In the genomic region with DNA sequence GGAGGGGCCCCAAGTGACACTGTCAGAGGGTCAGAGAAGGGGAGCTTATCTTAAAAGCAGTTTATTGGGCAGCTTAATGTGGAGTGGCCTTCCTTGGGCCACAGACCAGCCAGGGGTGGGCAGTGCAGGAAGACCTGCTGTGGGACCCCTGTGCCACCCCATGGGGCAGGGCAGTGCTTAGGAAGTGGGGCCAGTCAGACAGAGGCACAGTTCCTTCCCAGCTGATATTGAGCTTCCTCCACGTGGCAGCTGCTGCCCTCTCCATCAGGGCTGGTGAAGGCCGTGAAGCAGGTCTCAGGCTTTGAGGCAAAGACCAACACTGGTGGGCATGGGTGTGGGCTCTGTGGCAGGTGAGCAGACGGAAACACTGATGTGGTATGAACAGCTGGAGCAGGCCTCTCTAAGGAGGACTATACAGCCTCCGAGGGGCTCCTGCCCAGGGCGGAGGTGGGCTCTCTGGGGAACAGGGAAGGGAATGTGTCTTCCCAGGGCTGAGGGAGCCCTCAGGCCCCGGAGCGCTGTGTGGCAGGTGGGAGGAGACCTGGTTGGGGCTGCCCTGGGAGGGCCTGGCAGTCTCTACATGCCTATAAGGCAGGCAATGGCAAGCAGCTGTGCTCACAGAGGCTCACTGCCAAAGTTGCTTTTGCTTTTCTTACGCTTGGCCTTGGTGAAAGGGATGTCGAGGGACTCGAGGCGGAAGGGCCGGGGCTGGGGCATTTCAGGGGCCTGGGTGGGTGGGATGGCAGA, we compare ENCODE assay signal across 15 cellular contexts.
"Had no signal": no experiment of that assay in that cellular context is flagged by ENCODE, and none has a peak within 500 bp of the region (broad histone marks: within the 10 kb centered on the region; RNA-seq: fewer than 3 reads in every experiment).

No MANE protein-coding gene starts in this region.

- H3K4me3 ChIP-seq: cardiac muscle cell, esophagus squamous epithelium, left ventricle myocardium inferior, tibial nerve had no signal

- H3K27me3 Mint-ChIP-seq: activated T-helper 17 cell treated with anti-CD3 and anti-CD28 coated beads, Interleukin-2, amount 50 U/mL, for 72 hours had no signal

- DNase-seq: activated CD4-positive, CD25-positive, alpha-beta regulatory T cell treated with anti-CD3 and anti-CD28 coated beads, Interleukin-2, amount 50 U/mL, for 72 hours; activated naive CD4-positive, alpha-beta T cell treated with Interleukin-2 at 50 U/mL for 16 hours; esophagus squamous epithelium; hypothalamus; left ventricle myocardium inferior; retina; stimulated activated CD4-positive, alpha-beta T cell treated with anti-CD3 and anti-CD28 coated beads, Interleukin-15, amount 100 ng/mL, for 24 hours; stimulated activated CD4-positive, alpha-beta T cell treated with anti-CD3 and anti-CD28 coated beads, Interleukin-4, amount 100 ng/mL, for 1 hour; stimulated activated naive CD4-positive, alpha-beta T cell treated with Interleukin-2 at 50 U/mL for 16 hours; substantia nigra; T-helper 1 cell; T1000 had no signal

- H3K36me3 ChIP-seq: cardiac muscle cell, left ventricle myocardium inferior, tibial nerve had no signal

- H3K27ac Mint-ChIP-seq: activated T-helper 17 cell treated with anti-CD3 and anti-CD28 coated beads, Interleukin-2, amount 50 U/mL, for 72 hours had no signal

- H3K27ac ChIP-seq: cardiac muscle cell, esophagus squamous epithelium, left ventricle myocardium inferior, tibial nerve had no signal

- H3K27me3 ChIP-seq: cardiac muscle cell, esophagus squamous epithelium, tibial nerve had no signal

- H3K9me3 ChIP-seq: esophagus squamous epithelium, left ventricle myocardium inferior, tibial nerve had no signal
